10 cellular contexts compared by ENCODE assay signal in genomic region chr12:7961395-7962188, GRCh38. TPM values are rescaled to one million over a fixed set of nuclear protein-coding genes. Genes with fewer than 3 reads are reported as not detected.
DNase-seq lines count a peak whose midpoint lies in the region; ATAC-seq and TF ChIP-seq lines count a peak whose summit lies in the region.
"Had no signal": no experiment of that assay in that cellular context is flagged by ENCODE, and none has a peak within 500 bp of the region (broad histone marks: within the 10 kb centered on the region; RNA-seq: fewer than 3 reads in every experiment).

No MANE protein-coding gene starts in this region.

- peak overlapping the region; percentile 78; the same call in 1 of the 2 replicates for H3K4me3 ChIP-seq in iPS-18c (ENCODE audit: insufficient read depth, low read depth, low read length)
- H3K4me3 ChIP-seq in thymus (ENCODE audit: low read length), result peak overlapping the region; percentile 62
- no peak overlapping the region for H3K4me3 ChIP-seq in body of pancreas

- H3K36me3 ChIP-seq in thymus (ENCODE audit: control insufficient read depth, insufficient read depth) (no peaks in the 10 kb centered on the region), body of pancreas (replicated peaks in 1 of 2; ENCODE audit: insufficient read depth in 1 of 2, low read depth in 2 of 2) (no peaks in the 10 kb centered on the region)

- TF ChIP-seq POLR2A in body of pancreas (IDR thresholded peaks at IDR 0.05), result no peak

- H3K4me1 Mint-ChIP-seq in activated T-cell treated with anti-CD3 and anti-CD28 coated beads, Interleukin-2, amount 50 U/mL, for 4 hours (ENCODE audit: low read depth), result peaks cover 34% of the 10 kb centered on the region
- H3K4me1 Mint-ChIP-seq in activated CD4-positive, alpha-beta memory T cell treated with anti-CD3 and anti-CD28 coated beads for 36 hours (ENCODE audit: low read depth), result peaks cover 34% of the 10 kb centered on the region

- ATAC-seq in activated T-cell treated with anti-CD3 and anti-CD28 coated beads, Interleukin-2, amount 50 U/mL, for 4 hours, result no peak
- ATAC-seq in body of pancreas, result no peak
- ATAC-seq in GM18861 (IDR thresholded peaks at IDR 0.05; ENCODE audit: unreplicated experiment), result no peak
- no peak for ATAC-seq in activated CD4-positive, CD25-positive, alpha-beta regulatory T cell treated with anti-CD3 and anti-CD28 coated beads, Interleukin-2, amount 50 U/mL, for 24 hours

- TF ChIP-seq CTCF in body of pancreas (IDR thresholded peaks at IDR 0.05), result no peak

- no peaks in the 10 kb centered on the region for H3K36me3 Mint-ChIP-seq in activated T-cell treated with anti-CD3 and anti-CD28 coated beads, Interleukin-2, amount 50 U/mL, for 4 hours (ENCODE audit: insufficient read depth)
- H3K36me3 Mint-ChIP-seq in activated CD4-positive, alpha-beta memory T cell treated with anti-CD3 and anti-CD28 coated beads for 36 hours, result peaks cover 4% of the 10 kb centered on the region

- H3K9me3 Mint-ChIP-seq in activated T-cell treated with anti-CD3 and anti-CD28 coated beads, Interleukin-2, amount 50 U/mL, for 4 hours, result no peaks in the 10 kb centered on the region
- H3K9me3 Mint-ChIP-seq in activated CD4-positive, alpha-beta memory T cell treated with anti-CD3 and anti-CD28 coated beads for 36 hours, result no peaks in the 10 kb centered on the region

- no peak overlapping the region for H3K27ac ChIP-seq in thymus (ENCODE audit: low read depth)
- peak overlapping the region in 1 of 4 donors; percentile 60 for H3K27ac ChIP-seq in body of pancreas

- H3K27me3 Mint-ChIP-seq in activated T-cell treated with anti-CD3 and anti-CD28 coated beads, Interleukin-2, amount 50 U/mL, for 4 hours (ENCODE audit: low read depth), result no peaks in the 10 kb centered on the region
- no peaks in the 10 kb centered on the region for H3K27me3 Mint-ChIP-seq in activated CD4-positive, alpha-beta memory T cell treated with anti-CD3 and anti-CD28 coated beads for 36 hours

- 96% methylated on average over 12 of the region's 12 CpGs for WGBS in thymus
- 79 to 80% methylated on average over 12 of the region's 12 CpGs for WGBS in body of pancreas, 2 donors

- no peaks in the 10 kb centered on the region for H3K9me3 ChIP-seq in iPS-18c (ENCODE audit: control insufficient read depth, insufficient read depth, low read length)
- no peaks in the 10 kb centered on the region for H3K9me3 ChIP-seq in thymus (ENCODE audit: control insufficient read depth)
- H3K9me3 ChIP-seq in body of pancreas, result no peaks in the 10 kb centered on the region

- H3K27me3 ChIP-seq in thymus (ENCODE audit: control insufficient read depth, insufficient read depth), result no peaks in the 10 kb centered on the region
- H3K27me3 ChIP-seq in body of pancreas, result no peaks in the 10 kb centered on the region
- H3K27me3 ChIP-seq: foreskin keratinocyte had no signal

- CTCF ChIA-PET in activated CD4-positive, alpha-beta memory T cell treated with anti-CD3 and anti-CD28 coated beads for 36 hours (lab: Charles Lee), result interaction anchor here (0.6 to 4.6 kb wide), 8 partner anchors 9 to 120 kb away, joined by 3 to 161 read pairs (median 8); partner anchors contain the start of genes C3AR1 and SLC2A3

- DNase-seq in activated T-cell treated with anti-CD3 and anti-CD28 coated beads, Interleukin-2, amount 50 U/mL, for 4 hours, result no peak
- no peak for DNase-seq in activated T-cell treated with anti-CD3 and anti-CD28 coated beads, Interleukin-2, amount 50 U/mL, for 48 hours
- DNase-seq in activated CD4-positive, alpha-beta memory T cell treated with anti-CD3 and anti-CD28 coated beads for 36 hours, result no peak
- no peak for DNase-seq in body of pancreas
- DNase-seq: NCI-H510A had no signal

- POLR2A ChIA-PET in activated CD4-positive, alpha-beta memory T cell treated with anti-CD3 and anti-CD28 coated beads for 36 hours (lab: Charles Lee), result interaction anchor here (1.2 to 6.9 kb wide), 7 partner anchors 9 to 66 kb away, joined by 4 to 254 read pairs (median 5); partner anchors contain the start of gene SLC2A3

- intact Hi-C loops in activated CD4-positive, alpha-beta memory T cell treated with anti-CD3 and anti-CD28 coated beads for 36 hours (cut with micrococcal nuclease), result no loop called here
- intact Hi-C loops in body of pancreas (cut with DNase I), result no loop called here

- peak overlapping the region; percentile 74 for H3K27ac Mint-ChIP-seq in activated CD4-positive, alpha-beta memory T cell treated with anti-CD3 and anti-CD28 coated beads for 36 hours

- H3K4me1 ChIP-seq in thymus (ENCODE audit: control insufficient read depth, insufficient read depth, low read length) (peaks cover 19% of the 10 kb centered on the region), body of pancreas (no peaks in the 10 kb centered on the region)

- H3K4me3 Mint-ChIP-seq in activated T-cell treated with anti-CD3 and anti-CD28 coated beads, Interleukin-2, amount 50 U/mL, for 4 hours, result peak overlapping the region; percentile 84
- H3K4me3 Mint-ChIP-seq in activated CD4-positive, alpha-beta memory T cell treated with anti-CD3 and anti-CD28 coated beads for 36 hours, result peak overlapping the region; percentile 87

RNA-seq across cellular contexts. Expression of gene SLC2A3, which starts 25.6 kb away (rescaled TPM):
- 100 to 1,000 TPM; 109 to 117 (median 114) TPM for total RNA-seq in activated T-cell treated with anti-CD3 and anti-CD28 coated beads, Interleukin-2, amount 50 U/mL, for 4 hours
- total RNA-seq in activated CD4-positive, alpha-beta memory T cell treated with anti-CD3 and anti-CD28 coated beads for 36 hours, result 100 to 1,000 TPM; 310 to 315 TPM
- polyA plus RNA-seq in thymus, result 14.9 TPM
- 1 to 10 TPM; 6.6 to 9.6 TPM for total RNA-seq in body of pancreas

Comparison
In these comparisons a context has a peak if more than half of its experiments do, and no peak if none do; other contexts are left out.
1. H3K4me3 ChIP-seq: peak in iPS-18c (single experiment) and thymus (single experiment); none in body of pancreas (0 of 2).
2. RNA of gene SLC2A3, which starts 25.6 kb away (total RNA-seq): 310 to 315 TPM in activated CD4-positive, alpha-beta memory T cell treated with anti-CD3 and anti-CD28 coated beads for 36 hours and 109 to 117 TPM in activated T-cell treated with anti-CD3 and anti-CD28 coated beads, Interleukin-2, amount 50 U/mL, for 4 hours; 6.6 to 9.6 TPM in body of pancreas; every median in the first group is over 10 times any median in the second.